8 cellular contexts compared by ENCODE assay signal in the genomic region with DNA sequence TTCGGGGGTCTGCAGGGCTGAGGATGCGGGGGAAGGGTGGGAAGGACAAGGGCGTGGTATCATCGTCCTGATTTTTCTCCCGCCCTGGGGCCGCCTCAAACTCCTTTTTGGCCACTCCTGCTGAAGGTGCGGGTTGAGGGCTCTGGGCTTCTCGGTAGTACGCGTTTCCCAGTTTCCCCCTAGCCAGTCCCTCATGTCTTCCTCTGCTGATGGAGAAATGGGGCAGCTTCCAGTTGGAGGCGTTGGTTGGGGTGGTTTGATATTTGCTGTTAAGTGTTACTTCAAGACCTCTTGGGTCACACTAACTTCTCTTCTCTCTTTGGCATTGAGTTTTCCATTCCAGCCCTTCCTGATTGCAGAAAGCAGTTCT. TPM values are rescaled to one million over a fixed set of nuclear protein-coding genes. Genes with fewer than 3 reads are reported as not detected.
DNase-seq lines count a peak whose midpoint lies in the region; FAIRE-seq and TF ChIP-seq lines count a peak whose summit lies in the region.

No MANE protein-coding gene starts in this region.

- 0% methylated on average over 9 to 11 of the region's 11 CpGs for WGBS in small intestine, 3 donors

- H3K27me3 ChIP-seq in adipocyte (replicated peaks; ENCODE audit: control insufficient read depth, insufficient read depth, low read length) (no peaks in the 10 kb centered on the region), small intestine (ENCODE audit: control insufficient read depth in 2 of 2, insufficient read depth in 2 of 2, low read length in 2 of 2) (no peaks in the 10 kb centered on the region)

- H3K4me1 Mint-ChIP-seq in activated naive CD4-positive, alpha-beta T cell treated with anti-CD3 and anti-CD28 coated beads for 36 hours (ENCODE audit: low read depth), result peaks cover 27% of the 10 kb centered on the region

- peaks cover 6% of the 10 kb centered on the region for H3K36me3 Mint-ChIP-seq in activated naive CD4-positive, alpha-beta T cell treated with anti-CD3 and anti-CD28 coated beads for 36 hours (ENCODE audit: low read depth)

- H3K27ac ChIP-seq in KOPT-K1 (ENCODE audit: low read depth, low read length, poor library complexity, severe bottlenecking) (peak overlapping the region; percentile 64), small intestine (ENCODE audit: low read depth in 1 of 2, low read length in 1 of 2) (peak overlapping the region; percentile 90 to 94)

- H3K36me3 ChIP-seq in KOPT-K1 (ENCODE audit: insufficient read depth, low read length) (peaks cover 2% of the 10 kb centered on the region; the same call in 1 of the 2 replicates), adipocyte (ENCODE audit: control insufficient read depth, insufficient read depth, low read length, severe bottlenecking) (no peaks in the 10 kb centered on the region), small intestine (ENCODE audit: control insufficient read depth in 2 of 2, insufficient read depth in 2 of 2, low read length in 2 of 2) (peaks cover 0 to 3% of the 10 kb centered on the region in 2 donors)

- H3K4me1 ChIP-seq in adipocyte (ENCODE audit: control insufficient read depth, insufficient read depth, low read length), result peaks cover 25% of the 10 kb centered on the region
- peaks cover 0 to 6% of the 10 kb centered on the region in 2 donors for H3K4me1 ChIP-seq in small intestine (ENCODE audit: control insufficient read depth in 2 of 2, insufficient read depth in 1 of 2, low read depth in 1 of 2, low read length in 1 of 2)

- FAIRE-seq in H54 (lab: Jason Lieb, UNC) (no peak), small intestine (lab: Jason Lieb, UNC) (no peak)

- CTCF ChIA-PET in activated naive CD4-positive, alpha-beta T cell treated with anti-CD3 and anti-CD28 coated beads for 36 hours (lab: Charles Lee), result interaction anchor here (0.7 to 0.9 kb wide), 2 partner anchors 228 to 626 kb away, joined by 3 to 4 read pairs; no protein-coding TSS in a partner anchor

- H3K9me3 ChIP-seq in KOPT-K1 (ENCODE audit: insufficient read depth, low read length, poor library complexity, severe bottlenecking) (no peaks in the 10 kb centered on the region), adipocyte (ENCODE audit: control insufficient read depth, low read length) (no peaks in the 10 kb centered on the region), small intestine (ENCODE audit: control insufficient read depth, low read depth) (no peaks in the 10 kb centered on the region)

- no peaks in the 10 kb centered on the region for H3K9me3 Mint-ChIP-seq in activated naive CD4-positive, alpha-beta T cell treated with anti-CD3 and anti-CD28 coated beads for 36 hours

- peak overlapping the region; percentile 98 for H3K4me3 Mint-ChIP-seq in activated naive CD4-positive, alpha-beta T cell treated with anti-CD3 and anti-CD28 coated beads for 36 hours

- DNase-seq in activated naive CD4-positive, alpha-beta T cell treated with anti-CD3 and anti-CD28 coated beads for 36 hours, result peak; percentile 14
- DNase-seq in activated naive CD4-positive, alpha-beta T cell treated with Interleukin-2 at 50 U/mL for 16 hours, result no peak
- DNase-seq in H54 (ENCODE audit: insufficient read length, low spot score), result peak; percentile 9
- peak; percentile 53 for DNase-seq in adipocyte (ENCODE audit: low read depth)
- peak; percentile 20 for DNase-seq in small intestine
- DNase-seq in AG08395 (ENCODE audit: low spot score), result no peak

- no peak for TF ChIP-seq POLR2A in H54 (IDR thresholded peaks at IDR 0.05; ENCODE audit: low read depth, low read length)

- H3K9ac ChIP-seq in adipocyte (ENCODE audit: low read length), result peak overlapping the region; percentile 93

- peak overlapping the region; percentile 42 for H3K27ac Mint-ChIP-seq in activated naive CD4-positive, alpha-beta T cell treated with anti-CD3 and anti-CD28 coated beads for 36 hours

- H3K27me3 Mint-ChIP-seq in activated naive CD4-positive, alpha-beta T cell treated with anti-CD3 and anti-CD28 coated beads for 36 hours (ENCODE audit: low read depth), result no peaks in the 10 kb centered on the region

- H3K4me3 ChIP-seq in adipocyte (ENCODE audit: low read length) (peak overlapping the region; percentile 95), iPS-11a (ENCODE audit: low read depth, low read length) (peak overlapping the region; percentile 81), small intestine (ENCODE audit: low read depth in 1 of 2, low read length in 2 of 2) (peak overlapping the region; percentile 85 to 98)

- intact Hi-C loops in activated naive CD4-positive, alpha-beta T cell treated with anti-CD3 and anti-CD28 coated beads for 36 hours (cut with micrococcal nuclease), result loop anchor here (10.0 kb wide), 1 partner anchor 496 kb away; no protein-coding TSS in a partner anchor

RNA-seq across cellular contexts. Expression of a gene that starts 0.5 kb away (rescaled TPM):
- 10 to 100 TPM; 15.8 to 18.2 TPM for total RNA-seq in activated naive CD4-positive, alpha-beta T cell treated with anti-CD3 and anti-CD28 coated beads for 36 hours
- 1 to 10 TPM; 1.4 to 5.0 (median 1.6) TPM for polyA plus RNA-seq in small intestine

RNA-seq across cellular contexts. Expression of a gene that starts 0.6 kb away (rescaled TPM):
- 10 to 100 TPM; 24.5 to 24.8 TPM for total RNA-seq in activated naive CD4-positive, alpha-beta T cell treated with anti-CD3 and anti-CD28 coated beads for 36 hours
- 10 to 100 TPM; 18.9 to 23.0 (median 20.1) TPM for polyA plus RNA-seq in small intestine

Comparison
In these comparisons a context has a peak if more than half of its experiments do, and no peak if none do; other contexts are left out.
1. DNase-seq: peak in activated naive CD4-positive, alpha-beta T cell treated with anti-CD3 and anti-CD28 coated beads for 36 hours (single experiment), H54 (single experiment), adipocyte (single experiment) and small intestine (single experiment); none in activated naive CD4-positive, alpha-beta T cell treated with Interleukin-2 at 50 U/mL for 16 hours (single experiment) and AG08395 (single experiment).
2. Peak in every context shown above with its lines, with median percentiles within 50 percentile points of each other: H3K4me3 ChIP-seq.